ENCODE assay signal across 20 cellular contexts in the genomic region with DNA sequence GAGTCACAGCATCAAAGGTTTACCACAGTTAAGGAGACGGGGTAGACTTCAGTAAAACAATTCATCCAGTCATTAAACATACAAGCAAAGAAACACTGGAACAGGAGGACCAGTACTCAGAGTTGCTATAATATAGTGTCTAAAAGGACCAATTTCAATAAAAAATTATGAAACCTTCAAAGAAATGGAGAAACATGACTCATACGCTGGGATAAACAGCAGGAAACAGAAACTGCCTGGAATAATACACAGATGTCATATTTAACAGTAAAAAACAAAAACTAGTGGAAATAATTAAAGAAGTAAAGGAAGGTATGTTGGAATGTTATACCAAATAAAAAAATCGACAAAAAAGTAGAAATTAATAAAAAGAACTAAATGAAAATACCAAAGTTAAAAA.
DNase-seq lines count a peak whose midpoint lies in the region; FAIRE-seq and TF ChIP-seq lines count a peak whose summit lies in the region.
"Had no signal": no experiment of that assay in that cellular context is flagged by ENCODE, and none has a peak within 500 bp of the region (broad histone marks: within the 10 kb centered on the region; RNA-seq: fewer than 3 reads in every experiment).

No MANE protein-coding gene starts in this region.

- TF ChIP-seq CTCF in HFFc6 (IDR thresholded peaks at IDR 0.05) = no peak
- no peak for TF ChIP-seq CTCF in testis (IDR thresholded peaks at IDR 0.05)
- TF ChIP-seq CTCF in progenitor cell of endocrine pancreas (IDR thresholded peaks at IDR 0.05; ENCODE audit: unreplicated experiment) = no peak

- H3K4me3 ChIP-seq in ACC112 (ENCODE audit: low read depth, low read length) (peak overlapping the region; percentile 76; the same call in 1 of the 2 replicates), testis (no peak overlapping the region)
- H3K4me3 ChIP-seq: SJSA1 had no signal

- WGBS in testis, 2 donors = 80 to 85% methylated on average over 3 of the region's 3 CpGs

- H3K9me3 ChIP-seq in testis = no peaks in the 10 kb centered on the region
- H3K9me3 ChIP-seq: SJSA1 had no signal

- FAIRE-seq in GM12891 (lab: Jason Lieb, UNC) = no peak

- peak overlapping the region; percentile 81; the same call in 1 of the 2 replicates for H3K27ac Mint-ChIP-seq in HFFc6
- no peak overlapping the region for H3K27ac Mint-ChIP-seq in progenitor cell of endocrine pancreas
- H3K27ac Mint-ChIP-seq: activated naive CD8-positive, alpha-beta T cell treated with anti-CD3 and anti-CD28 coated beads, Interleukin-2, amount 10 ng/mL, durations not matched to agents 7 days and 5 days; effector memory CD8-positive, alpha-beta T cell; stimulated activated naive CD8-positive, alpha-beta T cell treated with anti-CD3 and anti-CD28 coated beads, Interleukin-15, amount 100 ng/mL, for 72 hours; T-helper 2 cell treated with Interferon-gamma antibody and Interleukin-4, amounts not matched to agents 5 μg/mL and 100 μg/mL, for 36 hours; type B pancreatic cell had no signal

- H3K4me1 Mint-ChIP-seq in HFFc6 (ENCODE audit: low read depth) (peaks cover 19% of the 10 kb centered on the region), progenitor cell of endocrine pancreas (ENCODE audit: low read depth) (no peaks in the 10 kb centered on the region)
- H3K4me1 Mint-ChIP-seq: CD8-positive, alpha-beta memory T cell; stimulated activated naive CD8-positive, alpha-beta T cell treated with anti-CD3 and anti-CD28 coated beads, Interleukin-15, amount 100 ng/mL, for 72 hours had no signal

- DNase-seq in HFFc6 (no peak), amniotic epithelial cell (ENCODE audit: low read depth) (peak; percentile 50), fibroblast of peridontal ligament (ENCODE audit: extremely low read depth) (peak; percentile 40), testis (no peak), GM12891 (ENCODE audit: insufficient read length, low spot score) (no peak), progenitor cell of endocrine pancreas (ENCODE audit: low spot score, unreplicated experiment) (no peak), GM19238 (ENCODE audit: insufficient read length, low spot score) (no peak)
- DNase-seq: activated CD4-positive, CD25-positive, alpha-beta regulatory T cell treated with anti-CD3 and anti-CD28 coated beads, Interleukin-2, amount 50 U/mL, for 72 hours; activated naive CD8-positive, alpha-beta T cell treated with anti-CD3 and anti-CD28 coated beads, Interleukin-2, amount 10 ng/mL, durations not matched to agents 7 days and 5 days; CD8-positive, alpha-beta memory T cell; effector memory CD8-positive, alpha-beta T cell; KG1; left ventricle myocardium superior; NCI-H1105 treated with DMSO at 0.1 percent for 48 hours; stimulated activated CD4-positive, alpha-beta T cell treated with anti-CD3 and anti-CD28 coated beads, Interleukin-1b, Interleukin-23, amount 100 ng/mL, for 48 hours; stimulated activated naive CD8-positive, alpha-beta T cell treated with anti-CD3 and anti-CD28 coated beads, Interleukin-15, amount 100 ng/mL, for 72 hours had no signal

- no peaks in the 10 kb centered on the region for H3K79me2 ChIP-seq in ACC112 (ENCODE audit: control insufficient read depth, insufficient read depth, low read length, unreplicated experiment)

- intact Hi-C loops in testis (cut with DNase I; ENCODE audit: low total_unique reads) = no loop called here

- H3K27me3 ChIP-seq in ACC112 (ENCODE audit: insufficient read depth, low read length) (no peaks in the 10 kb centered on the region), testis (no peaks in the 10 kb centered on the region)
- H3K27me3 ChIP-seq: SJSA1 had no signal

- peak overlapping the region; percentile 88 for H3K4me3 Mint-ChIP-seq in HFFc6
- no peak overlapping the region for H3K4me3 Mint-ChIP-seq in progenitor cell of endocrine pancreas (ENCODE audit: low read depth)
- H3K4me3 Mint-ChIP-seq: effector memory CD8-positive, alpha-beta T cell; stimulated activated naive CD8-positive, alpha-beta T cell treated with anti-CD3 and anti-CD28 coated beads, Interleukin-15, amount 100 ng/mL, for 72 hours; type B pancreatic cell had no signal

- H3K4me1 ChIP-seq in ACC112 (ENCODE audit: control insufficient read depth, insufficient read depth, low read length, unreplicated experiment) (peaks cover 4% of the 10 kb centered on the region), testis (no peaks in the 10 kb centered on the region)

- TF ChIP-seq POLR2A in testis (IDR thresholded peaks at IDR 0.05) = no peak
- TF ChIP-seq POLR2A in GM12891 (IDR thresholded peaks at IDR 0.05; ENCODE audit: low read depth, low read length) = no peak

- H3K27me3 Mint-ChIP-seq in HFFc6 (ENCODE audit: insufficient read depth) (no peaks in the 10 kb centered on the region), progenitor cell of endocrine pancreas (no peaks in the 10 kb centered on the region)
- H3K27me3 Mint-ChIP-seq: activated naive CD8-positive, alpha-beta T cell treated with anti-CD3 and anti-CD28 coated beads, Interleukin-2, amount 10 ng/mL, durations not matched to agents 7 days and 5 days; CD8-positive, alpha-beta memory T cell; effector memory CD8-positive, alpha-beta T cell; stimulated activated naive CD8-positive, alpha-beta T cell treated with anti-CD3 and anti-CD28 coated beads, Interleukin-15, amount 100 ng/mL, for 72 hours; type B pancreatic cell had no signal

- H3K9me3 Mint-ChIP-seq in HFFc6 = peaks cover 17% of the 10 kb centered on the region
- peaks cover 15% of the 10 kb centered on the region for H3K9me3 Mint-ChIP-seq in progenitor cell of endocrine pancreas (ENCODE audit: low read depth)

- H3K27ac ChIP-seq in ACC112 (ENCODE audit: low read depth, low read length) = peak overlapping the region; percentile 55
- no peak overlapping the region for H3K27ac ChIP-seq in testis

- H3K36me3 Mint-ChIP-seq in HFFc6 (ENCODE audit: low read depth) (peaks cover 16% of the 10 kb centered on the region; the same call in 1 of the 2 replicates), progenitor cell of endocrine pancreas (ENCODE audit: insufficient read depth) (no peaks in the 10 kb centered on the region)
- H3K36me3 Mint-ChIP-seq: activated naive CD8-positive, alpha-beta T cell treated with anti-CD3 and anti-CD28 coated beads, Interleukin-2, amount 10 ng/mL, durations not matched to agents 7 days and 5 days; CD8-positive, alpha-beta memory T cell; type B pancreatic cell had no signal

- H2AFZ ChIP-seq in ACC112 (ENCODE audit: low read length, unreplicated experiment) = peak overlapping the region; percentile 94

- H3K36me3 ChIP-seq in ACC112 (ENCODE audit: insufficient read depth, low read length) (no peaks in the 10 kb centered on the region), testis (ENCODE audit: low read depth, missing control alignments) (no peaks in the 10 kb centered on the region)
- H3K36me3 ChIP-seq: SJSA1 had no signal

TF ChIP-seq in GM12891, 5 proteins besides CTCF, POLR2A, EP300 and RAD21:
- TF ChIP-seq TAF1 (IDR thresholded peaks at IDR 0.05; ENCODE audit: low read depth, low read length) (no peak), POU2F2 (IDR thresholded peaks at IDR 0.05; ENCODE audit: low read depth, low read length) (no peak), SPI1 (IDR thresholded peaks at IDR 0.05; ENCODE audit: low read depth, low read length) (no peak), POLR2AphosphoS5 (IDR thresholded peaks at IDR 0.05; ENCODE audit: low read depth, low read length) (no peak), PAX5 (IDR thresholded peaks at IDR 0.05; ENCODE audit: insufficient read depth, low read length, severe bottlenecking) (no peak)

Comparison
In these comparisons a context has a peak if more than half of its experiments do, and no peak if none do; other contexts are left out.
1. DNase-seq: peak in amniotic epithelial cell (single experiment) and fibroblast of peridontal ligament (single experiment); none in HFFc6 (single experiment), testis (single experiment), GM12891 (single experiment), progenitor cell of endocrine pancreas (single experiment) and GM19238 (single experiment).